In genomic region chr7:106313456-106313891, GRCh38 we compare ENCODE assay signal across 9 cellular contexts. TPM values are rescaled to one million over a fixed set of nuclear protein-coding genes. Genes with fewer than 3 reads are reported as not detected.
DNase-seq lines count a peak whose midpoint lies in the region; ATAC-seq, FAIRE-seq and TF ChIP-seq lines count a peak whose summit lies in the region.
"Had no signal": no experiment of that assay in that cellular context is flagged by ENCODE, and none has a peak within 500 bp of the region (broad histone marks: within the 10 kb centered on the region; RNA-seq: fewer than 3 reads in every experiment).

No MANE protein-coding gene starts in this region.

- intact Hi-C loops in body of pancreas (cut with DNase I): no loop called here
- intact Hi-C loops in stomach (cut with DNase I; ENCODE audit: low total_unique reads): no loop called here

- H3K4me2 ChIP-seq in skeletal muscle satellite cell (ENCODE audit: low read length): peak overlapping the region; percentile 36

- DNase-seq in GM03348 (ENCODE audit: low spot score) (peak; percentile 55), RCC 7860 (ENCODE audit: low spot score) (peak; percentile 75), epithelial cell of esophagus (ENCODE audit: low read depth) (peak; percentile 70), GM20000 (ENCODE audit: low spot score) (no peak), body of pancreas (no peak), omental fat pad (ENCODE audit: low spot score) (no peak), stomach (no peak)
- DNase-seq: hypothalamus had no signal

- ATAC-seq in body of pancreas (no peak), omental fat pad (ENCODE audit: low FRiP score) (no peak)

- H3K27me3 ChIP-seq in skeletal muscle satellite cell (ENCODE audit: control insufficient read depth, insufficient read depth, low read length) (no peaks in the 10 kb centered on the region), body of pancreas (no peaks in the 10 kb centered on the region), stomach (peaks cover 0 to 5% (median 0%) of the 10 kb centered on the region in 3 donors)

- FAIRE-seq in RCC 7860 (lab: Jason Lieb, UNC): peak; percentile 83

- H3K27ac ChIP-seq in body of pancreas (peak overlapping the region in 1 of 4 donors; percentile 60), stomach (peak overlapping the region in 2 of 5 donors; percentile 56 to 68)

- H3K36me3 ChIP-seq in skeletal muscle satellite cell (ENCODE audit: insufficient read depth, low read length): no peaks in the 10 kb centered on the region
- H3K36me3 ChIP-seq in body of pancreas (replicated peaks in 1 of 2; ENCODE audit: insufficient read depth in 1 of 2, low read depth in 2 of 2): no peaks in the 10 kb centered on the region
- no peaks in the 10 kb centered on the region for H3K36me3 ChIP-seq in stomach

- no peak for TF ChIP-seq POLR2A in body of pancreas (IDR thresholded peaks at IDR 0.05)
- no peak for TF ChIP-seq POLR2A in stomach (IDR thresholded peaks at IDR 0.05)

- TF ChIP-seq CTCF in epithelial cell of esophagus (IDR thresholded peaks at IDR 0.05; ENCODE audit: insufficient read depth, low read depth, low read length, missing control alignments) (no peak), GM20000 (IDR thresholded peaks at IDR 0.05; ENCODE audit: extremely low read depth, missing control alignments) (no peak), body of pancreas (IDR thresholded peaks at IDR 0.05) (no peak), omental fat pad (IDR thresholded peaks at IDR 0.05) (no peak), stomach (IDR thresholded peaks at IDR 0.05) (no peak)

- H3K4me1 ChIP-seq in skeletal muscle satellite cell (ENCODE audit: control insufficient read depth, insufficient read depth, low read length): peaks cover 14% of the 10 kb centered on the region
- no peaks in the 10 kb centered on the region for H3K4me1 ChIP-seq in body of pancreas
- H3K4me1 ChIP-seq in stomach: no peaks in the 10 kb centered on the region

- peak overlapping the region; percentile 10 for H3K9ac ChIP-seq in skeletal muscle satellite cell (ENCODE audit: low read depth, low read length)

- TF ChIP-seq EP300 in stomach (IDR thresholded peaks at IDR 0.05): no peak

- WGBS in body of pancreas, 2 donors: 50 to 52% methylated on average over 2 of the region's 2 CpGs
- 40 to 51% (median 48%) methylated on average over 2 of the region's 2 CpGs for WGBS in stomach, 5 donors

- H3K9me3 ChIP-seq in skeletal muscle satellite cell (replicated peaks; ENCODE audit: low read length): no peaks in the 10 kb centered on the region
- no peaks in the 10 kb centered on the region for H3K9me3 ChIP-seq in body of pancreas
- H3K9me3 ChIP-seq in stomach: no peaks in the 10 kb centered on the region

- H3K4me3 ChIP-seq in epithelial cell of esophagus (ENCODE audit: low read length) (no peak overlapping the region), skeletal muscle satellite cell (ENCODE audit: low read length) (no peak overlapping the region), body of pancreas (no peak overlapping the region), stomach (no peak overlapping the region)

RNA-seq across cellular contexts. Expression of gene NAMPT, which starts 28.7 kb away (rescaled TPM):
- 81.9 and 146 TPM in 2 replicates for total RNA-seq in skeletal muscle satellite cell (2012; rRNA removed)
- total RNA-seq in body of pancreas: 10 to 100 TPM; 56.0 to 78.9 TPM
- total RNA-seq in omental fat pad: 1,000 to 10,000 TPM in 2 of 4 donors, 100 to 1,000 TPM in 2; 636 to 2,401 (median 1,222) TPM
- 100 to 1,000 TPM in 3 of 5 donors, 10 to 100 TPM in 2; 17.1 to 209 (median 120) TPM for total RNA-seq in stomach
- 100 to 1,000 TPM in 2 of 3 donors, 10 to 100 TPM in 1; 70.6 to 187 (median 183) TPM for polyA plus RNA-seq in stomach

Comparison
In these comparisons a context has a peak if more than half of its experiments do, and no peak if none do; other contexts are left out.
1. DNase-seq: peak in GM03348 (single experiment), RCC 7860 (single experiment) and epithelial cell of esophagus (single experiment); none in GM20000 (single experiment), body of pancreas (0 of 4), omental fat pad (single experiment) and stomach (single experiment).